8 cellular contexts compared by ENCODE assay signal in the genomic region with DNA sequence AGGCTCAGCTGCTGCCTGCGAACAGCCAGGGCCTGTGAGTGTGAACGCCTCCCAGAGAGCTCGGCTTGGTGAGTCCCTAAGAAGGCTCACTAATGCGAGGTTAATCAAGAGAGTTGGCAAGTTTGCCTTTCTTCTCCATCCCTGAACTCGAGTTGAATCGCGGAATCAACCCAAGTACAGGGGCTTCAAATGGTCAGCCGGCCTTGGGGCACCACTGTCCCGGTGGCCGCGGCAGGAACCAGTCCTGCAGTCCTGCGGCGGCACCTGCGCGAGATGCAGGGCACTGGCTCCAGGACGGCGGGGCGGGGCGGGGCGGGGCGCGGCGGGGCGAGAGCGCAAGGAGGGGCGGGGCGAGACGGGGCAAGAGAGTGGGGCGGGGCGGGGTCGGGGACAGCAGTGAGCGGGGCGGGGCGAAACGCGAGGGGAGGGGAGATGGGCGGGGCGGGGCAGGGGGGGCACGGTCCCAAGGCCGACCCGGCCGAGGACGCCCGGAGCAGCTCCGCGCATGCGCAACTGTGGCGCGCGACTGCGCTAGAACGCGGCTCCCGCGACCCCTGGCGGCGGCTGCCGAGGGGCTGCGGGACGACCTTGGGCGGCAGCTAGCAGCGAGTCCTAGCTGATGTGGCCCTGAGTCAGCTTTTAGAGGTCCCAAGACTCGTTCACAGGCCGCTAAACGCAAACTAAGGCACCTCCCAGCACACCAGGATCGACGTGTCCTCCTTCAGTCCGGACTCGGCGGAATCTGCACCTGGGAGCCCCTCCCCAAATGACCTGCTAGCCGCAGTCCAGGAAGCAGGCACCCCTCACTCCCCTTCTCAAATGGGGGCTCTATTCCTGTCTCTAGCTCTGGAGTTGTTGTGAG. TPM values are rescaled to one million over a fixed set of nuclear protein-coding genes. Genes with fewer than 3 reads are reported as not detected.
DNase-seq lines count a peak whose midpoint lies in the region; ATAC-seq and TF ChIP-seq lines count a peak whose summit lies in the region.

No MANE protein-coding gene starts in this region.

- H3K4me2 ChIP-seq in trophoblast cell (ENCODE audit: low read length): peak overlapping the region; percentile 69

- H3K23ac ChIP-seq in trophoblast cell (ENCODE audit: low read length): no peak overlapping the region

- H3K9me3 Mint-ChIP-seq in activated naive CD8-positive, alpha-beta T cell treated with anti-CD3 and anti-CD28 coated beads for 36 hours: peaks cover 10% of the 10 kb centered on the region

- TF ChIP-seq EP300 in transverse colon (IDR thresholded peaks at IDR 0.05; ENCODE audit: low read depth): no peak

- H3K27ac ChIP-seq in cardiac muscle cell (peak overlapping the region; percentile 42), trophoblast cell (ENCODE audit: low read depth, low read length) (no peak overlapping the region), transverse colon (peak overlapping the region; percentile 85 to 89 (median 88))

- peak overlapping the region; percentile 76 for H3K27ac Mint-ChIP-seq in activated naive CD8-positive, alpha-beta T cell treated with anti-CD3 and anti-CD28 coated beads for 36 hours

- in situ Hi-C loops in transverse colon (cut with MboI; ENCODE audit: low pct_ligation_motif_present in 1 of 4, low pct_unique_long_range_greater_than_20kb in 1 of 4, low sequenced_read_pairs in 3 of 4): no loop called here

- peaks cover 11% of the 10 kb centered on the region for H3K4me1 ChIP-seq in cardiac muscle cell (ENCODE audit: low read depth)
- H3K4me1 ChIP-seq in trophoblast cell (ENCODE audit: control insufficient read depth in 1 of 2, insufficient read depth in 2 of 2, low read length in 2 of 2): peaks cover 6 to 12% of the 10 kb centered on the region in 2 experiments
- peaks cover 9 to 20% (median 13%) of the 10 kb centered on the region in 4 donors for H3K4me1 ChIP-seq in transverse colon

- peak; percentile 55 for TF ChIP-seq POLR2A in GM10847 (IDR thresholded peaks at IDR 0.05; ENCODE audit: extremely low read depth, insufficient read length)
- TF ChIP-seq POLR2A in NB4 (IDR thresholded peaks at IDR 0.05; ENCODE audit: extremely low read depth, insufficient read length): peak; percentile 35
- peak; percentile 45 for TF ChIP-seq POLR2A in transverse colon (IDR thresholded peaks at IDR 0.05)

- H2BK5ac ChIP-seq in trophoblast cell (ENCODE audit: low read depth, low read length, poor library complexity): peak overlapping the region; percentile 26

- peaks cover 2% of the 10 kb centered on the region for H3K36me3 Mint-ChIP-seq in activated naive CD8-positive, alpha-beta T cell treated with anti-CD3 and anti-CD28 coated beads for 36 hours

- DNase-seq in NB4 (ENCODE audit: low read depth) (peak; percentile 91), cardiac muscle cell (ENCODE audit: low read depth in 1 of 2, low spot score in 1 of 2) (peak; percentile 94 to 96), trophoblast cell (peak; percentile 93 to 98), transverse colon (peak; percentile 94)
- peak; percentile 97 for DNase-seq in activated naive CD8-positive, alpha-beta T cell treated with anti-CD3 and anti-CD28 coated beads for 36 hours

- peaks cover 2% of the 10 kb centered on the region for H3K79me2 ChIP-seq in trophoblast cell (ENCODE audit: control insufficient read depth, insufficient read depth, low read length, poor library complexity)

- peak overlapping the region; percentile 61 for H3K9ac ChIP-seq in trophoblast cell (ENCODE audit: low read length)

- H2AFZ ChIP-seq in trophoblast cell (ENCODE audit: insufficient read depth, low read length, poor library complexity): peak overlapping the region; percentile 98

- ATAC-seq in HG02571 (IDR thresholded peaks at IDR 0.05; ENCODE audit: unreplicated experiment) (peak; percentile 84), SK-N-SH treated with all-trans-retinoic acid at 6 μM for 48 hours (peak; percentile 95)

- H3K27me3 ChIP-seq in cardiac muscle cell: no peaks in the 10 kb centered on the region
- H3K27me3 ChIP-seq in trophoblast cell (ENCODE audit: insufficient read depth, low read length): no peaks in the 10 kb centered on the region
- H3K27me3 ChIP-seq in transverse colon: no peaks in the 10 kb centered on the region

- peak overlapping the region; percentile 78 for H3K4me3 Mint-ChIP-seq in activated naive CD8-positive, alpha-beta T cell treated with anti-CD3 and anti-CD28 coated beads for 36 hours

- H2AK5ac ChIP-seq in trophoblast cell (ENCODE audit: low read length): peak overlapping the region; percentile 57

- no CpG with 5 or more reads among the region's 71 CpGs for WGBS in trophoblast cell (ENCODE audit: extremely low coverage, insufficient coverage, insufficient read length)
- WGBS in transverse colon (ENCODE audit: low coverage in 1 of 2), 2 donors: 0% methylated on average over 41 of the region's 71 CpGs; no CpG with 5 or more reads in 1 of the 2 donors

- peak overlapping the region; percentile 88 for H3K4ac ChIP-seq in trophoblast cell (ENCODE audit: low read depth, low read length)

- peaks cover 24% of the 10 kb centered on the region for H3K27me3 Mint-ChIP-seq in activated naive CD8-positive, alpha-beta T cell treated with anti-CD3 and anti-CD28 coated beads for 36 hours

- no peaks in the 10 kb centered on the region for H3K9me3 ChIP-seq in cardiac muscle cell (ENCODE audit: low read depth)
- H3K9me3 ChIP-seq in trophoblast cell (ENCODE audit: insufficient read depth, low read depth, low read length): no peaks in the 10 kb centered on the region
- peaks cover 7 to 8% of the 10 kb centered on the region in 2 donors for H3K9me3 ChIP-seq in transverse colon

- H2BK120ac ChIP-seq in trophoblast cell (ENCODE audit: insufficient read depth, low read length, poor library complexity): peak overlapping the region; percentile 61

- H4K8ac ChIP-seq in trophoblast cell (ENCODE audit: low read depth, low read length): peak overlapping the region; percentile 85

- H3K14ac ChIP-seq in trophoblast cell (ENCODE audit: low read length): peak overlapping the region; percentile 79

- TF ChIP-seq CTCF in NB4 (IDR thresholded peaks at IDR 0.05; ENCODE audit: low read depth, low read length): peak; percentile 68
- peak; percentile 81 for TF ChIP-seq CTCF in cardiac muscle cell (IDR thresholded peaks at IDR 0.05; ENCODE audit: low read depth, low read length)
- peak; percentile 77 to 94 (median 82) for TF ChIP-seq CTCF in transverse colon (IDR thresholded peaks at IDR 0.05)

- peaks cover 16% of the 10 kb centered on the region for H3K4me1 Mint-ChIP-seq in activated naive CD8-positive, alpha-beta T cell treated with anti-CD3 and anti-CD28 coated beads for 36 hours

- H3K79me1 ChIP-seq in trophoblast cell (ENCODE audit: low read length): peaks cover 3% of the 10 kb centered on the region

- intact Hi-C loops in transverse colon (cut with DNase I; ENCODE audit: low total_unique reads): loop anchor here (10.0 kb wide), 1 partner anchor 363 kb away; the partner anchor contains the start of gene CALM1

- peak overlapping the region; percentile 55 for H4K91ac ChIP-seq in trophoblast cell (ENCODE audit: low read depth, low read length)

- no peaks in the 10 kb centered on the region for H3K36me3 ChIP-seq in cardiac muscle cell
- peaks cover 0 to 3% of the 10 kb centered on the region in 2 experiments for H3K36me3 ChIP-seq in trophoblast cell (ENCODE audit: control insufficient read depth in 1 of 2, insufficient read depth in 2 of 2, low read length in 2 of 2)
- H3K36me3 ChIP-seq in transverse colon: no peaks in the 10 kb centered on the region

- H3K4me3 ChIP-seq in NB4 (ENCODE audit: low read depth, low read length) (peak overlapping the region; percentile 53), cardiac muscle cell (peak overlapping the region; percentile 28), trophoblast cell (ENCODE audit: low read depth, low read length) (peak overlapping the region; percentile 41), transverse colon (peak overlapping the region; percentile 3 to 52 (median 38))

- H2BK12ac ChIP-seq in trophoblast cell (ENCODE audit: low read length): peak overlapping the region; percentile 23

- H3K18ac ChIP-seq in trophoblast cell (ENCODE audit: low read length): peak overlapping the region; percentile 84

- peak overlapping the region; percentile 91 for H4K12ac ChIP-seq in trophoblast cell (ENCODE audit: low read depth, low read length)

TF ChIP-seq in SK-N-SH treated with all-trans-retinoic acid at 6 μM for 48 hours, 23 proteins besides CTCF, POLR2A, EP300 and RAD21:
- TF ChIP-seq CSDC2 (CRISPR knock-in tag; IDR thresholded peaks at IDR 0.05): no peak
- TF ChIP-seq, protein P1, sequence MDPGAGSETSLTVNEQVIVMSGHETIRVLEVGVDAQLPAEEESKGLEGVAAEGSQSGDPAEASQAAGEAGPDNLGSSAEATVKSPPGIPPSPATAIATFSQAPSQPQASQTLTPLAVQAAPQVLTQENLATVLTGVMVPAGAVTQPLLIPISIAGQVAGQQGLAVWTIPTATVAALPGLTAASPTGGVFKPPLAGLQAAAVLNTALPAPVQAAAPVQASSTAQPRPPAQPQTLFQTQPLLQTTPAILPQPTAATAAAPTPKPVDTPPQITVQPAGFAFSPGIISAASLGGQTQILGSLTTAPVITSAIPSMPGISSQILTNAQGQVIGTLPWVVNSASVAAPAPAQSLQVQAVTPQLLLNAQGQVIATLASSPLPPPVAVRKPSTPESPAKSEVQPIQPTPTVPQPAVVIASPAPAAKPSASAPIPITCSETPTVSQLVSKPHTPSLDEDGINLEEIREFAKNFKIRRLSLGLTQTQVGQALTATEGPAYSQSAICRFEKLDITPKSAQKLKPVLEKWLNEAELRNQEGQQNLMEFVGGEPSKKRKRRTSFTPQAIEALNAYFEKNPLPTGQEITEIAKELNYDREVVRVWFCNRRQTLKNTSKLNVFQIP (CRISPR knock-in tag; IDR thresholded peaks at IDR 0.05; ENCODE audit: borderline replicate concordance, low read depth): no peak
- TF ChIP-seq PPARA (CRISPR knock-in tag; IDR thresholded peaks at IDR 0.05; ENCODE audit: borderline replicate concordance): no peak
- TF ChIP-seq ESRRG (CRISPR knock-in tag; IDR thresholded peaks at IDR 0.05): no peak
- peak; percentile 98 for TF ChIP-seq ZFP3 (CRISPR knock-in tag; IDR thresholded peaks at IDR 0.05)
- TF ChIP-seq TCF4 (CRISPR knock-in tag; IDR thresholded peaks at IDR 0.05; ENCODE audit: borderline replicate concordance): no peak

RNA-seq across cellular contexts. Expression of gene TTC7B, which starts 58.0 kb away (rescaled TPM):
- total RNA-seq in activated naive CD8-positive, alpha-beta T cell treated with anti-CD3 and anti-CD28 coated beads for 36 hours: 1 to 10 TPM; 7.1 to 7.6 TPM
- total RNA-seq in cardiac muscle cell: 68.1 and 73.7 TPM in 2 replicates
- 64.2 and 75.8 TPM in 2 replicates for polyA plus RNA-seq in cardiac muscle cell
- polyA plus RNA-seq in trophoblast cell (2013): 92.4 and 94.7 TPM in 2 replicates
- 10 to 100 TPM in 1 of 4 donors, 1 to 10 TPM in 3; 8.4 to 11.2 (median 9.2) TPM for total RNA-seq in transverse colon
